Comparison of ENCODE assay signal across 22 cellular contexts in genomic region chr12:119456824-119457223, GRCh38.
"Had no signal": no experiment of that assay in that cellular context is flagged by ENCODE, and none has a peak within 500 bp of the region (broad histone marks: within the 10 kb centered on the region; RNA-seq: fewer than 3 reads in every experiment).

No MANE protein-coding gene starts in this region.

- H3K4me2 ChIP-seq: KMS-11 had no signal

- H3K9ac ChIP-seq: KMS-11 had no signal

- FAIRE-seq: HepG2, HTR-8/SVneo, RCC 7860 had no signal

- ATAC-seq: HepG2 had no signal

- H3K27ac ChIP-seq: HL-60, KMS-11, SJSA1, SK-N-MC had no signal

- H3K4me3 ChIP-seq: SJSA1, SK-N-MC had no signal

- H3K36me3 ChIP-seq: SJSA1 had no signal

- H3K9me3 ChIP-seq: SJSA1 had no signal

- H3K4me1 ChIP-seq: SJSA1 had no signal

- H3K27me3 ChIP-seq: SJSA1 had no signal

- DNase-seq: IMR-90, MV-4-11, NCI-H1048, NCI-H1436 treated with DMSO at 0.1 percent for 48 hours, NCI-H1694, NCI-H1930, NCI-H2081, NCI-H2107, NCI-H2227 treated with DMSO at 0.1 percent for 48 hours, NCI-H510A, NCI-H524 treated with DMSO at 0.1 percent for 48 hours, NCI-H774, Right ventricle myocardium superior, RPMI8226, SIG-M5 had no signal
